ENCODE assay signal across 8 cellular contexts in genomic region chr12:100199023-100199346, GRCh38. TPM values are rescaled to one million over a fixed set of nuclear protein-coding genes. Genes with fewer than 3 reads are reported as not detected.
DNase-seq lines count a peak whose midpoint lies in the region; ATAC-seq and TF ChIP-seq lines count a peak whose summit lies in the region.

No MANE protein-coding gene starts in this region.

- H3K27ac Mint-ChIP-seq in CD14-positive monocyte, result peak overlapping the region in 1 of 7 donors; percentile 31
- peak overlapping the region in 5 of 6 donors; percentile 77 to 97 (median 92) for H3K27ac Mint-ChIP-seq in naive B cell

- H3K27me3 ChIP-seq in brain microvascular endothelial cell (replicated peaks), result no peaks in the 10 kb centered on the region

- DNase-seq in CD14-positive monocyte (ENCODE audit: low spot score), result no peak
- DNase-seq in brain microvascular endothelial cell, result no peak
- no peak for DNase-seq in naive B cell

- no peaks in the 10 kb centered on the region for H3K36me3 Mint-ChIP-seq in CD14-positive monocyte
- peaks cover 12% of the 10 kb centered on the region in 2 donors for H3K36me3 Mint-ChIP-seq in naive B cell

- H3K27me3 Mint-ChIP-seq in CD14-positive monocyte (ENCODE audit: low read depth in 3 of 3) (peaks cover 5 to 7% (median 6%) of the 10 kb centered on the region in 3 donors), naive B cell (no peaks in the 10 kb centered on the region)

- no peak overlapping the region for H3K27ac ChIP-seq in brain microvascular endothelial cell

- no peaks in the 10 kb centered on the region for H3K36me3 ChIP-seq in brain microvascular endothelial cell (replicated peaks)

- in situ Hi-C loops in brain microvascular endothelial cell (cut with HindIII; ENCODE audit: low pct_ligation_motif_present, low sequenced_read_pairs), result no loop called here

- H3K9me3 Mint-ChIP-seq in CD14-positive monocyte (no peaks in the 10 kb centered on the region), naive B cell (no peaks in the 10 kb centered on the region)

- H3K4me3 Mint-ChIP-seq in CD14-positive monocyte, result peak overlapping the region; percentile 97 to 98
- H3K4me3 Mint-ChIP-seq in naive B cell, result peak overlapping the region; percentile 93 to 99 (median 98)

- no peak for TF ChIP-seq CTCF in CD14-positive monocyte (IDR thresholded peaks at IDR 0.05)
- TF ChIP-seq CTCF in brain microvascular endothelial cell (IDR thresholded peaks at IDR 0.05; ENCODE audit: low read depth, low read length, missing control alignments), result no peak

- ATAC-seq in HG03196 (IDR thresholded peaks at IDR 0.05; ENCODE audit: unreplicated experiment) (peak; percentile 1), naive B cell (ENCODE audit: low read depth in 2 of 2) (no peak), HG02588 (IDR thresholded peaks at IDR 0.05; ENCODE audit: unreplicated experiment) (no peak), HG03432 (IDR thresholded peaks at IDR 0.05; ENCODE audit: unreplicated experiment) (no peak), HG03025 (IDR thresholded peaks at IDR 0.05; ENCODE audit: low FRiP score, unreplicated experiment) (no peak), GM21786 (IDR thresholded peaks at IDR 0.05; ENCODE audit: unreplicated experiment) (no peak)

- peaks cover 17% of the 10 kb centered on the region for H3K4me1 Mint-ChIP-seq in CD14-positive monocyte
- peaks cover 21 to 43% (median 36%) of the 10 kb centered on the region in 3 donors for H3K4me1 Mint-ChIP-seq in naive B cell

- intact Hi-C loops in CD14-positive monocyte (cut with micrococcal nuclease), result loop anchor here in 1 of 2 donors (5.0 kb wide), 1 partner anchor 57 kb away; the partner anchor contains the start of gene BLTP3B

- peak overlapping the region; percentile 91 for H3K4me3 ChIP-seq in brain microvascular endothelial cell (ENCODE audit: low read depth, low read length)

RNA-seq across cellular contexts. Expression of gene ACTR6, which starts 1.6 kb away (rescaled TPM):
- polyA plus RNA-seq in CD14-positive monocyte (10 to 100 TPM; 16.2 to 17.8 TPM), naive B cell (ENCODE audit: low read depth in 6 of 6) (10 to 100 TPM; 29.3 to 40.0 (median 34.9) TPM)

RNA-seq across cellular contexts. Expression of gene BLTP3B, which starts 56.3 kb away (rescaled TPM):
- polyA plus RNA-seq in CD14-positive monocyte (10 to 100 TPM; 33.4 to 42.5 TPM), naive B cell (ENCODE audit: low read depth in 6 of 6) (10 to 100 TPM; 19.9 to 34.6 (median 25.0) TPM)
